In genomic region chr1:83999316-83999819, GRCh38 we compare ENCODE assay signal across 8 cellular contexts. TPM values are rescaled to one million over a fixed set of nuclear protein-coding genes. Genes with fewer than 3 reads are reported as not detected.
DNase-seq lines count a peak whose midpoint lies in the region; ATAC-seq and TF ChIP-seq lines count a peak whose summit lies in the region.

No MANE protein-coding gene starts in this region.

- H3K36me3 ChIP-seq in mucosa of stomach (ENCODE audit: control insufficient read depth, insufficient read depth, low read length) (no peaks in the 10 kb centered on the region), upper lobe of right lung (no peaks in the 10 kb centered on the region)

- no peak for TF ChIP-seq CTCF in upper lobe of right lung (IDR thresholded peaks at IDR 0.05)

- DNase-seq in CMK (ENCODE audit: low read depth) (peak; percentile 45), NCI-H2107 treated with DMSO at 0.1 percent for 48 hours (lab: John Stamatoyannopoulos, UW; ENCODE audit: unreplicated experiment) (peak; percentile 79), fibroblast of gingiva (ENCODE audit: low read depth) (peak; percentile 78), upper lobe of right lung (peak; percentile 88)
- peak; percentile 16 to 31 for DNase-seq in activated CD4-positive, alpha-beta T cell treated with anti-CD3 and anti-CD28 coated beads for 4 hours

- ATAC-seq in GM19025 (IDR thresholded peaks at IDR 0.05; ENCODE audit: low read depth, unreplicated experiment) (peak; percentile 72), HG03108 (IDR thresholded peaks at IDR 0.05; ENCODE audit: unreplicated experiment) (peak; percentile 74), upper lobe of right lung (peak; percentile 95)

- H3K4me3 ChIP-seq in mucosa of stomach (ENCODE audit: low read length) (peak overlapping the region; percentile 84), upper lobe of right lung (peak overlapping the region; percentile 73)

- no peaks in the 10 kb centered on the region for H3K9me3 ChIP-seq in mucosa of stomach (ENCODE audit: control insufficient read depth, low read length)
- H3K9me3 ChIP-seq in upper lobe of right lung = no peaks in the 10 kb centered on the region

- intact Hi-C loops in upper lobe of right lung (cut with DNase I) = no loop called here

- H3K27me3 ChIP-seq in mucosa of stomach (ENCODE audit: control insufficient read depth, insufficient read depth, low read length) (peaks cover 10% of the 10 kb centered on the region), upper lobe of right lung (no peaks in the 10 kb centered on the region)

- H3K4me1 ChIP-seq in mucosa of stomach (ENCODE audit: control insufficient read depth, insufficient read depth, low read length) (peaks cover 5% of the 10 kb centered on the region), upper lobe of right lung (no peaks in the 10 kb centered on the region)

- peak overlapping the region; percentile 81 for H3K9ac ChIP-seq in mucosa of stomach (ENCODE audit: low read length)

- peak overlapping the region; percentile 80 for H3K27ac ChIP-seq in upper lobe of right lung

RNA-seq across cellular contexts. Expression of gene TTLL7, which starts 0.4 kb away (rescaled TPM):
- 16.2 TPM for total RNA-seq in upper lobe of right lung

Comparison
In these comparisons a context has a peak if more than half of its experiments do, and no peak if none do; other contexts are left out.
1. Peak in every context shown above with its lines: DNase-seq, ATAC-seq, H3K4me3 ChIP-seq and H3K27ac ChIP-seq.
2. DNase-seq: peak in every context shown above with its lines; median percentile 88 in upper lobe of right lung; 79 in NCI-H2107 treated with DMSO at 0.1 percent for 48 hours; 78 in fibroblast of gingiva; 45 in CMK; 24 in activated CD4-positive, alpha-beta T cell treated with anti-CD3 and anti-CD28 coated beads for 4 hours.